In genomic region chr6:71406871-71407860, GRCh38 we compare ENCODE assay signal across 1 cellular context.
A peak's percentile ranks its signal among the peaks of the same experiment; 100 is the strongest.
TF ChIP-seq lines count a peak whose summit lies in the region.

No MANE protein-coding gene starts in this region.

TF ChIP-seq in GM23338, 12 proteins besides CTCF, POLR2A, EP300 and RAD21 (continued from another document):
- peak; percentile 2; the same call in 1 of the 2 replicates for TF ChIP-seq ZNF462 (CRISPR knock-in tag; IDR thresholded peaks at IDR 0.05)
